23 cellular contexts compared by ENCODE assay signal in the genomic region with DNA sequence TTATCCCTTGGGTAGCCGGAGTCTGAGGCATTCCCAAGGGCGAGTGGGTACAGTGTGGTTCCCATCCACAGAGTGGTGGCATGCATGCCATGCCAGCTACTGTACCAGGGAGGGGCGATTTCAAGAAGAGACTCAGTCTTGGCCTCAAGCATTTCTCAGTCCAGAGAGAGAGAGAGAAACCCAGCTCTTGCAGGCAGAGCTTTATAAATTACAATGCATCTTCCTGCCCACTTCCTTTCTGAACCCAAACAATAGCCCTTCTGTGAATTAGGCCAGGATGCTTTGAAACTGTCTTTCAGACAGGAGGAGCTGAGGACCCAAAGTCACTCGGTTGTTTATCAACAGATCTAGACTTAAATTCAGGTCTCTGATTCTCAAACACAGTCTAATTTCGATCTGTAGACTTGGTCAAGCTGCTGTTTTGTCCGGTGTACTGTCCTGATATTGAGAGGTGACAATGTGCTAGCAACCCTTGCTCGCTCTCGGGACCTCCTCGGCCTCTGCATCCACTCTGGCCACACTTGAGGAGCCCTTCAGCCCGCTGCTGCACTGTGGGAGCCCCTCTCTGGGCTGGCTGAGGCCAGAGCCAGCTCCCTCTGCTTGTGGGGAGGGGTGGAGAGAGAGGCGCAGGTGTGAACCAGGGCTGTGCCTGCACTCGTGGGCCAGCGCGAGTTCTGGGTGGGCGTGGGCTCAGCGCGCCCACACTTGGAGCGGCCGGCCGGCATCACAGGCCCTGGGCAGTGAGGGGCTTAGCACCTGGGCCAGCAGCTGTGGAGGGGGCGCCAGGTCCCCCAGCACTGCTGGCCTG.
DNase-seq lines count a peak whose midpoint lies in the region; ATAC-seq, FAIRE-seq and TF ChIP-seq lines count a peak whose summit lies in the region.
"Had no signal": no experiment of that assay in that cellular context is flagged by ENCODE, and none has a peak within 500 bp of the region (broad histone marks: within the 10 kb centered on the region; RNA-seq: fewer than 3 reads in every experiment).

No MANE protein-coding gene starts in this region.

- H3K9me3 Mint-ChIP-seq in stimulated activated effector memory CD8-positive, alpha-beta T cell treated with anti-CD3 and anti-CD28 coated beads, Interleukin-12 subunit alpha, Interleukin-12 subunit beta, amount 100 ng/mL, for 72 hours = peaks cover 3% of the 10 kb centered on the region
- H3K9me3 Mint-ChIP-seq: CD4-positive, alpha-beta T cell had no signal

- CTCF ChIA-PET in HEK293 (lab: Yijun Ruan, JAX) = interaction anchor here (0.5 to 1.1 kb wide), 3 partner anchors 27 to 207 kb away, joined by 3 to 5 read pairs (median 4); no protein-coding TSS in a partner anchor

- H3K27ac ChIP-seq in HEK293 (ENCODE audit: extremely low read depth, low read depth, low read length) = no peak overlapping the region
- no peak overlapping the region for H3K27ac ChIP-seq in keratinocyte (ENCODE audit: control insufficient read depth, insufficient read depth, low read length)
- H3K27ac ChIP-seq: A549; BLaER1 treated with 17β-estradiol and CSF1 and Interleukin-3, amounts not matched to agents 10 nM and 100 nM had no signal

- H3K4me2 ChIP-seq in keratinocyte (ENCODE audit: control insufficient read depth, extremely low read depth, insufficient read depth, low read depth, low read length) = no peak overlapping the region
- H3K4me2 ChIP-seq: A549; BLaER1 treated with 17β-estradiol and CSF1 and Interleukin-3, amounts not matched to agents 10 nM and 100 nM had no signal

- peak; percentile 16 for ATAC-seq in stimulated activated effector memory CD8-positive, alpha-beta T cell treated with anti-CD3 and anti-CD28 coated beads, Interleukin-12 subunit alpha, Interleukin-12 subunit beta, amount 100 ng/mL, for 72 hours
- no peak for ATAC-seq in GM18858 (IDR thresholded peaks at IDR 0.05; ENCODE audit: unreplicated experiment)
- ATAC-seq: A549, GM12878, SK-N-SH treated with all-trans-retinoic acid at 6 μM for 48 hours had no signal

- no peak overlapping the region for H3K4me3 ChIP-seq in HEK293 (ENCODE audit: low read depth, low read length)
- no peak overlapping the region for H3K4me3 ChIP-seq in keratinocyte (ENCODE audit: control insufficient read depth in 2 of 3, extremely low read depth in 1 of 3, insufficient read depth in 2 of 3, low read depth in 1 of 3, low read length in 3 of 3)
- H3K4me3 ChIP-seq: A549; BLaER1 treated with 17β-estradiol and CSF1 and Interleukin-3, amounts not matched to agents 10 nM and 100 nM; GM12878 had no signal

- DNase-seq in RPMI7951 (ENCODE audit: low read depth) (peak; percentile 22), keratinocyte (ENCODE audit: low read depth, low spot score) (no peak), HT-29 (ENCODE audit: low spot score) (no peak)
- DNase-seq in stimulated activated effector memory CD8-positive, alpha-beta T cell treated with anti-CD3 and anti-CD28 coated beads, Interleukin-12 subunit alpha, Interleukin-12 subunit beta, amount 100 ng/mL, for 72 hours (ENCODE audit: low spot score in 2 of 2) = no peak
- DNase-seq in activated T-cell treated with anti-CD3 and anti-CD28 coated beads, Interleukin-2, amount 50 U/mL, for 1 hour = no peak
- DNase-seq: AML-193; CD4-positive, alpha-beta T cell; DMS53; HCEC 1CT; NCI-H1092 treated with DMSO at 0.1 percent for 48 hours; NCI-H1436 treated with DMSO at 0.1 percent for 48 hours; NCI-H187 treated with DMSO at 0.1 percent for 48 hours; NCI-H2171 treated with DMSO at 0.1 percent for 48 hours; NCI-H748 treated with DMSO at 0.1 percent for 48 hours had no signal

- no peaks in the 10 kb centered on the region for H3K79me2 ChIP-seq in keratinocyte (ENCODE audit: control insufficient read depth, insufficient read depth, low read length)

- H2AFZ ChIP-seq in keratinocyte (ENCODE audit: control insufficient read depth, low read length) = no peak overlapping the region

- H3K4me1 Mint-ChIP-seq in stimulated activated effector memory CD8-positive, alpha-beta T cell treated with anti-CD3 and anti-CD28 coated beads, Interleukin-12 subunit alpha, Interleukin-12 subunit beta, amount 100 ng/mL, for 72 hours = no peaks in the 10 kb centered on the region

- H3K36me3 ChIP-seq in HEK293 (ENCODE audit: control insufficient read depth in 2 of 2, insufficient read depth in 1 of 2, low read length in 2 of 2) (no peaks in the 10 kb centered on the region), keratinocyte (ENCODE audit: control insufficient read depth in 2 of 2, extremely low read depth in 1 of 2, insufficient read depth in 2 of 2, low read length in 2 of 2) (no peaks in the 10 kb centered on the region)
- H3K36me3 ChIP-seq: BLaER1 treated with 17β-estradiol and CSF1 and Interleukin-3, amounts not matched to agents 10 nM and 100 nM had no signal

- no peaks in the 10 kb centered on the region for H4K20me1 ChIP-seq in keratinocyte (ENCODE audit: control insufficient read depth, extremely low read depth, insufficient read depth, low read length)
- H4K20me1 ChIP-seq: BLaER1 treated with 17β-estradiol and CSF1 and Interleukin-3, amounts not matched to agents 10 nM and 100 nM had no signal

- TF ChIP-seq CTCF in HEK293 (tag by site-specific recombination; IDR thresholded peaks at IDR 0.05) = no peak
- no peak for TF ChIP-seq CTCF in keratinocyte (optimal IDR thresholded peaks at IDR 0.05 in 1 of 3, IDR thresholded peaks at IDR 0.05 in 1 of 3, conservative IDR thresholded peaks at IDR 0.05 in 1 of 3; ENCODE audit: extremely low read depth in 1 of 3, insufficient read depth in 2 of 3, low read length in 3 of 3)

- H3K27ac Mint-ChIP-seq in stimulated activated effector memory CD8-positive, alpha-beta T cell treated with anti-CD3 and anti-CD28 coated beads, Interleukin-12 subunit alpha, Interleukin-12 subunit beta, amount 100 ng/mL, for 72 hours = no peak overlapping the region
- H3K27ac Mint-ChIP-seq: CD4-positive, alpha-beta T cell had no signal

- H3K36me3 Mint-ChIP-seq in stimulated activated effector memory CD8-positive, alpha-beta T cell treated with anti-CD3 and anti-CD28 coated beads, Interleukin-12 subunit alpha, Interleukin-12 subunit beta, amount 100 ng/mL, for 72 hours = no peaks in the 10 kb centered on the region

- FAIRE-seq in keratinocyte (lab: Jason Lieb, UNC) = peak; percentile 5
- FAIRE-seq: A549, G401.6, GM12878, H1, RCC 7860 had no signal

- H3K4me3 Mint-ChIP-seq in stimulated activated effector memory CD8-positive, alpha-beta T cell treated with anti-CD3 and anti-CD28 coated beads, Interleukin-12 subunit alpha, Interleukin-12 subunit beta, amount 100 ng/mL, for 72 hours = no peak overlapping the region
- H3K4me3 Mint-ChIP-seq: CD4-positive, alpha-beta T cell had no signal

- H3K9me1 ChIP-seq in keratinocyte (ENCODE audit: control insufficient read depth, extremely low read depth, insufficient read depth, low read length) = no peaks in the 10 kb centered on the region

- H3K4me1 ChIP-seq in HEK293 (ENCODE audit: control insufficient read depth, insufficient read depth, low read length) (peaks cover 14% of the 10 kb centered on the region), keratinocyte (ENCODE audit: control insufficient read depth, extremely low read depth, insufficient read depth, low read length) (peaks cover 2% of the 10 kb centered on the region)
- H3K4me1 ChIP-seq: A549 had no signal

- H3K9me3 ChIP-seq in HEK293 (ENCODE audit: control insufficient read depth, insufficient read depth, low read depth, low read length) (peaks cover 3% of the 10 kb centered on the region; the same call in 1 of the 2 replicates), keratinocyte (ENCODE audit: control insufficient read depth, low read depth, low read length) (no peaks in the 10 kb centered on the region)

- H3K9ac ChIP-seq in keratinocyte (ENCODE audit: control insufficient read depth, extremely low read depth, insufficient read depth, low read length) = no peak overlapping the region
- H3K9ac ChIP-seq: BLaER1 treated with 17β-estradiol and CSF1 and Interleukin-3, amounts not matched to agents 10 nM and 100 nM had no signal

- POLR2A ChIA-PET in HEK293 (lab: Yijun Ruan, JAX) = no interaction called here

- dilution Hi-C loops in keratinocyte (cut with MboI; ENCODE audit: extremely low pct_ligation_motif_present, low sequenced_read_pairs) = no loop called here

- no peaks in the 10 kb centered on the region for H3K27me3 ChIP-seq in keratinocyte (ENCODE audit: control insufficient read depth, extremely low read depth, insufficient read depth, low read length)
- H3K27me3 ChIP-seq: BLaER1 treated with 17β-estradiol and CSF1 and Interleukin-3, amounts not matched to agents 10 nM and 100 nM had no signal

TF ChIP-seq in HEK293, 187 proteins besides CTCF, POLR2A, EP300 and RAD21 (continues in another document):
- no peak for TF ChIP-seq ZNF768 (tag by site-specific recombination; IDR thresholded peaks at IDR 0.05)
